Comparison of ENCODE assay signal across 16 cellular contexts in the genomic region with DNA sequence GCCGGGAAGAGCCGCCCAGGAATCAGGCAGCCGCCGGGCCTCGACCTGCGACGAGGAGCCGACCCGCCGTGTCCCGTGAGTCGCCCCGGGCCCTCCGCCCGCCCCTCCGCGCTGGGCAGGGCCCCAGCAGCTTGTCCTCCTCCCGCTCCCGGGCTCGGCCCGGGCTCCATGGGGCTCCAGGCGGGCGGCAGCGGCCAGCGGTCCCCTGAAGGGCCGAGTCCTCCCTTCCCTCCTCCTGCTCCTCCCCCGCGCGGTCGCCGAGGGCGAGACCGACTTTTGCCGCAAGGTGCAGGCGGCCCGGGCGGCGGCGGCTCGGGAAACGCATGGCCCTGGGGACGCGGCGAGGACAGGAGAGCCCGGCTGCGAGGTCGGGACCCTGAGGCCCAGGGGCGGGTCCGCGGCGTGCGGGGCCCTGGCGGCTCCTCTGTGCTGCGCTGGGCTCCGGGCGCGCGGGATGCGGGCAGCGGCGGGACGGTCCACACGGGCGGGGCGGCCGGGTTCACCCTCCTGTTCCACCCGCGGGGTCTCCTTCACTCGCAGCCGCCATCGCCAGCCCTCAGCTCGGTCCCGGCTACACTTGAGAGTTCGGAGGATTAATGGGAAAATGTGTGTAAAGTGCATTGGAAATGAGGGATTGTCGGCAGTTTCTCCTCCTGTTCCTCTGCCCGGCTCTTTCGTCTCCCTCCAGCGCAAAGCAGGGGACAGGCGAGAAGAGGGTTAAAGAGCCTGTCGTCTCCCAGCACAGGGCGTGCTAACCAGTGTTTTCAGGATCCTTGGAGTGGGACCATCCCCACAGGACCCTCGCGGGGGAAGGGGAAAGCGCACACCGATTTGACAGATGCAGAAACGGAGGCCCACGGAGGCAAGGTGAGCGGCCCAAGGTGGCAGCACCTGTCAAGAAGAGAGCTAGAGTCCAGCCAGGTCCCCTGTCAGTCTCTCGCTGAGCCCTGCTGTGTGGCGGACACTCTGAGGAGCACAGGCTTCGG. TPM values are rescaled to one million over a fixed set of nuclear protein-coding genes. Genes with fewer than 3 reads are reported as not detected.
DNase-seq lines count a peak whose midpoint lies in the region; ATAC-seq, FAIRE-seq and TF ChIP-seq lines count a peak whose summit lies in the region.
"Had no signal": no experiment of that assay in that cellular context is flagged by ENCODE, and none has a peak within 500 bp of the region (broad histone marks: within the 10 kb centered on the region; RNA-seq: fewer than 3 reads in every experiment).

No MANE protein-coding gene starts in this region.

- H3K27ac ChIP-seq in cardiac muscle cell (no peak overlapping the region), gastroesophageal sphincter (no peak overlapping the region), vagina (no peak overlapping the region)
- H3K27ac ChIP-seq: transverse colon had no signal

- ATAC-seq in Right ventricle myocardium inferior (no peak), gastroesophageal sphincter (no peak), GM19351 (IDR thresholded peaks at IDR 0.05; ENCODE audit: unreplicated experiment) (no peak)
- ATAC-seq in natural killer cell treated with Interleukin-12 subunit alpha and Interleukin-12 subunit beta and Interleukin-15 and Interleukin-18, amount 100 ng/mL, for 72 hours: peak in 1 of 2 donors; percentile 50

- peaks cover 23% of the 10 kb centered on the region for H3K9me3 Mint-ChIP-seq in natural killer cell treated with Interleukin-12 subunit alpha and Interleukin-12 subunit beta and Interleukin-15 and Interleukin-18, amount 100 ng/mL, for 72 hours

- 0% methylated on average over 2 to 5 of the region's 91 CpGs for WGBS in gastroesophageal sphincter (ENCODE audit: low coverage in 1 of 2), 2 donors

- TF ChIP-seq EP300 in gastroesophageal sphincter (IDR thresholded peaks at IDR 0.05): no peak

- TF ChIP-seq CTCF in cardiac muscle cell (IDR thresholded peaks at IDR 0.05; ENCODE audit: low read depth, low read length) (no peak), gastroesophageal sphincter (IDR thresholded peaks at IDR 0.05) (no peak), vagina (IDR thresholded peaks at IDR 0.05) (no peak)

- H3K4me1 Mint-ChIP-seq in natural killer cell treated with Interleukin-12 subunit alpha and Interleukin-12 subunit beta and Interleukin-15 and Interleukin-18, amount 100 ng/mL, for 72 hours (ENCODE audit: low read depth in 2 of 2): peaks cover 0 to 28% of the 10 kb centered on the region in 2 donors

- H3K4me3 ChIP-seq in cardiac muscle cell: peak overlapping the region; percentile 31
- H3K4me3 ChIP-seq in gastroesophageal sphincter: peak overlapping the region; percentile 4 to 52
- H3K4me3 ChIP-seq in vagina: peak overlapping the region; percentile 17 to 44
- H3K4me3 ChIP-seq: HAP-1 had no signal

- DNase-seq in cardiac muscle cell (ENCODE audit: low read depth in 1 of 2, low spot score in 1 of 2) (peak in 1 of 2 donors; percentile 16), Right ventricle myocardium inferior (ENCODE audit: missing footprints) (no peak), vagina (ENCODE audit: extremely low spot score in 2 of 2) (no peak), RCC 7860 (ENCODE audit: low spot score) (no peak), HT-29 (ENCODE audit: low spot score) (no peak)
- DNase-seq in natural killer cell treated with Interleukin-12 subunit alpha and Interleukin-12 subunit beta and Interleukin-15 and Interleukin-18, amount 100 ng/mL, for 72 hours (ENCODE audit: low spot score): peak; percentile 60
- DNase-seq: ACHN; activated T-cell treated with anti-CD3 and anti-CD28 coated beads, Interleukin-2, amount 50 U/mL, for 1 hour; anterior cingulate cortex; DMS 273 treated with DMSO at 0.1 percent for 48 hours; hippocampal formation; NCI-H1436; transverse colon had no signal

- H3K27me3 Mint-ChIP-seq in natural killer cell treated with Interleukin-12 subunit alpha and Interleukin-12 subunit beta and Interleukin-15 and Interleukin-18, amount 100 ng/mL, for 72 hours: peaks cover 34 to 40% of the 10 kb centered on the region in 2 donors

- H3K9me3 ChIP-seq in cardiac muscle cell (ENCODE audit: low read depth) (no peaks in the 10 kb centered on the region), gastroesophageal sphincter (peaks cover 0 to 22% (median 0%) of the 10 kb centered on the region in 3 donors), vagina (no peaks in the 10 kb centered on the region)
- H3K9me3 ChIP-seq: HAP-1 had no signal

- H3K27me3 ChIP-seq in cardiac muscle cell (peaks cover 75% of the 10 kb centered on the region), gastroesophageal sphincter (peaks cover 71% of the 10 kb centered on the region), vagina (peaks cover 7% of the 10 kb centered on the region)

- H3K36me3 Mint-ChIP-seq in natural killer cell treated with Interleukin-12 subunit alpha and Interleukin-12 subunit beta and Interleukin-15 and Interleukin-18, amount 100 ng/mL, for 72 hours: peaks cover 50% of the 10 kb centered on the region

- no peak for TF ChIP-seq POLR2A in gastroesophageal sphincter (IDR thresholded peaks at IDR 0.05)
- TF ChIP-seq POLR2A in vagina (IDR thresholded peaks at IDR 0.05): no peak

- no peak for FAIRE-seq in RCC 7860 (lab: Jason Lieb, UNC)

- intact Hi-C loops in Right ventricle myocardium inferior (cut with DNase I) (no loop called here), vagina (cut with DNase I) (no loop called here)

- no peaks in the 10 kb centered on the region for H3K4me1 ChIP-seq in cardiac muscle cell (ENCODE audit: low read depth)
- H3K4me1 ChIP-seq in gastroesophageal sphincter: peaks cover 0 to 15% (median 5%) of the 10 kb centered on the region in 3 donors
- no peaks in the 10 kb centered on the region for H3K4me1 ChIP-seq in vagina
- H3K4me1 ChIP-seq: HAP-1, transverse colon had no signal

- no peak overlapping the region for H3K27ac Mint-ChIP-seq in natural killer cell treated with Interleukin-12 subunit alpha and Interleukin-12 subunit beta and Interleukin-15 and Interleukin-18, amount 100 ng/mL, for 72 hours

- H3K36me3 ChIP-seq in cardiac muscle cell: no peaks in the 10 kb centered on the region
- no peaks in the 10 kb centered on the region for H3K36me3 ChIP-seq in gastroesophageal sphincter
- H3K36me3 ChIP-seq in vagina: no peaks in the 10 kb centered on the region
- H3K36me3 ChIP-seq: HAP-1, transverse colon had no signal

- no peak overlapping the region for H3K4me3 Mint-ChIP-seq in natural killer cell treated with Interleukin-12 subunit alpha and Interleukin-12 subunit beta and Interleukin-15 and Interleukin-18, amount 100 ng/mL, for 72 hours

RNA-seq across cellular contexts. Expression of a gene that starts 16.6 kb away (rescaled TPM):
- total RNA-seq in cardiac muscle cell (11.7 and 17.1 TPM in 2 replicates), Right ventricle myocardium inferior (6.3 TPM), gastroesophageal sphincter (10 to 100 TPM in 2 of 4 donors, 1 to 10 TPM in 2; 5.1 to 17.3 (median 8.5) TPM), vagina (5.9 TPM)
- polyA plus RNA-seq in cardiac muscle cell: 11.1 and 12.6 TPM in 2 replicates
- total RNA-seq in natural killer cell treated with Interleukin-12 subunit alpha and Interleukin-12 subunit beta and Interleukin-15 and Interleukin-18, amount 100 ng/mL, for 72 hours: 10 to 100 TPM; 10.4 to 10.8 TPM
- total RNA-seq in HT-29 (2014; rRNA removed; shearing (Covaris generic)): 1.3 and 2.3 TPM in 2 replicates

RNA-seq across cellular contexts. Expression of a gene that starts 54.6 kb away (rescaled TPM):
- total RNA-seq in cardiac muscle cell: 15.3 and 27.7 TPM in 2 replicates
- polyA plus RNA-seq in cardiac muscle cell: 13.5 and 21.6 TPM in 2 replicates
- 6.5 TPM for total RNA-seq in Right ventricle myocardium inferior
- 10 to 100 TPM; 10.2 to 36.1 (median 24.2) TPM for total RNA-seq in gastroesophageal sphincter
- total RNA-seq in natural killer cell treated with Interleukin-12 subunit alpha and Interleukin-12 subunit beta and Interleukin-15 and Interleukin-18, amount 100 ng/mL, for 72 hours: 10 to 100 TPM; 12.0 to 33.4 TPM
- total RNA-seq in vagina: 12.8 TPM
- total RNA-seq in HT-29 (2014; rRNA removed; shearing (Covaris generic)): 1.5 TPM in 2 replicates
